2 cellular contexts compared by ENCODE assay signal in the genomic region with DNA sequence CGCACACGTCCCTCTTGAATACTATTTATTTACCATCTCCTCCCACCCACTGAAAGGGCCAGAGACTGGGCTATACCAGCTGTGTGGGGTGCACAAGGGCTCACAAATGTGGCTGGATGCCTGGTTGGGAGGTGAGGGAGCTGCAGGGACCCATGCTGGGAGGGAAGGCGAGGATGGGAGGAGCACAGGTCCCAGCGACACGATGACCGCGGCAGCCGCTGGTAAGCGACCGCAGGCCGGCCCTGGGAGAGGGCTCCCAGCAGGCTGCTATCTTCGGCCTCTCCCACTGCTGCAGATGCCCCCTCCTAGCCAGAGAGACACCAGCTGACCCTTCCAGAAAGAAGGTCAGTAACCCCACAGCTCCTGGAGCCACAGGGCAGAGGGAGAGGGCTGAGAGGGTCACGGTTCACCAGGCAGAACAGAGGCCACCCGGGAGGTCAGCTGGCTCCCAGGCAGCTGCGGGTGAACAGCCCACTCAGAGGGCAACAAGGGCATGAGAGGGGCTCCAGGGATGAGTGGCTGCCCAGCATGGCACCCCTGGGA.
TF ChIP-seq lines count a peak whose summit lies in the region.

No MANE protein-coding gene starts in this region.

TF ChIP-seq in liver, 16 proteins besides CTCF, POLR2A, EP300 and RAD21 (continued from another document):
- TF ChIP-seq, protein P1, sequence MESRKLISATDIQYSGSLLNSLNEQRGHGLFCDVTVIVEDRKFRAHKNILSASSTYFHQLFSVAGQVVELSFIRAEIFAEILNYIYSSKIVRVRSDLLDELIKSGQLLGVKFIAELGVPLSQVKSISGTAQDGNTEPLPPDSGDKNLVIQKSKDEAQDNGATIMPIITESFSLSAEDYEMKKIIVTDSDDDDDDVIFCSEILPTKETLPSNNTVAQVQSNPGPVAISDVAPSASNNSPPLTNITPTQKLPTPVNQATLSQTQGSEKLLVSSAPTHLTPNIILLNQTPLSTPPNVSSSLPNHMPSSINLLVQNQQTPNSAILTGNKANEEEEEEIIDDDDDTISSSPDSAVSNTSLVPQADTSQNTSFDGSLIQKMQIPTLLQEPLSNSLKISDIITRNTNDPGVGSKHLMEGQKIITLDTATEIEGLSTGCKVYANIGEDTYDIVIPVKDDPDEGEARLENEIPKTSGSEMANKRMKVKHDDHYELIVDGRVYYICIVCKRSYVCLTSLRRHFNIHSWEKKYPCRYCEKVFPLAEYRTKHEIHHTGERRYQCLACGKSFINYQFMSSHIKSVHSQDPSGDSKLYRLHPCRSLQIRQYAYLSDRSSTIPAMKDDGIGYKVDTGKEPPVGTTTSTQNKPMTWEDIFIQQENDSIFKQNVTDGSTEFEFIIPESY (IDR thresholded peaks at IDR 0.05): no peak
- TF ChIP-seq RXRA (IDR thresholded peaks at IDR 0.05) (peak; percentile 83 to 87), HNF4A (conservative IDR thresholded peaks at IDR 0.05) (peak; percentile 67 to 79)
TF ChIP-seq in liver: peak in this region for 3.

TF ChIP-seq in HepG2, 621 proteins besides CTCF, POLR2A, EP300 and RAD21:
- TF ChIP-seq, protein P2, sequence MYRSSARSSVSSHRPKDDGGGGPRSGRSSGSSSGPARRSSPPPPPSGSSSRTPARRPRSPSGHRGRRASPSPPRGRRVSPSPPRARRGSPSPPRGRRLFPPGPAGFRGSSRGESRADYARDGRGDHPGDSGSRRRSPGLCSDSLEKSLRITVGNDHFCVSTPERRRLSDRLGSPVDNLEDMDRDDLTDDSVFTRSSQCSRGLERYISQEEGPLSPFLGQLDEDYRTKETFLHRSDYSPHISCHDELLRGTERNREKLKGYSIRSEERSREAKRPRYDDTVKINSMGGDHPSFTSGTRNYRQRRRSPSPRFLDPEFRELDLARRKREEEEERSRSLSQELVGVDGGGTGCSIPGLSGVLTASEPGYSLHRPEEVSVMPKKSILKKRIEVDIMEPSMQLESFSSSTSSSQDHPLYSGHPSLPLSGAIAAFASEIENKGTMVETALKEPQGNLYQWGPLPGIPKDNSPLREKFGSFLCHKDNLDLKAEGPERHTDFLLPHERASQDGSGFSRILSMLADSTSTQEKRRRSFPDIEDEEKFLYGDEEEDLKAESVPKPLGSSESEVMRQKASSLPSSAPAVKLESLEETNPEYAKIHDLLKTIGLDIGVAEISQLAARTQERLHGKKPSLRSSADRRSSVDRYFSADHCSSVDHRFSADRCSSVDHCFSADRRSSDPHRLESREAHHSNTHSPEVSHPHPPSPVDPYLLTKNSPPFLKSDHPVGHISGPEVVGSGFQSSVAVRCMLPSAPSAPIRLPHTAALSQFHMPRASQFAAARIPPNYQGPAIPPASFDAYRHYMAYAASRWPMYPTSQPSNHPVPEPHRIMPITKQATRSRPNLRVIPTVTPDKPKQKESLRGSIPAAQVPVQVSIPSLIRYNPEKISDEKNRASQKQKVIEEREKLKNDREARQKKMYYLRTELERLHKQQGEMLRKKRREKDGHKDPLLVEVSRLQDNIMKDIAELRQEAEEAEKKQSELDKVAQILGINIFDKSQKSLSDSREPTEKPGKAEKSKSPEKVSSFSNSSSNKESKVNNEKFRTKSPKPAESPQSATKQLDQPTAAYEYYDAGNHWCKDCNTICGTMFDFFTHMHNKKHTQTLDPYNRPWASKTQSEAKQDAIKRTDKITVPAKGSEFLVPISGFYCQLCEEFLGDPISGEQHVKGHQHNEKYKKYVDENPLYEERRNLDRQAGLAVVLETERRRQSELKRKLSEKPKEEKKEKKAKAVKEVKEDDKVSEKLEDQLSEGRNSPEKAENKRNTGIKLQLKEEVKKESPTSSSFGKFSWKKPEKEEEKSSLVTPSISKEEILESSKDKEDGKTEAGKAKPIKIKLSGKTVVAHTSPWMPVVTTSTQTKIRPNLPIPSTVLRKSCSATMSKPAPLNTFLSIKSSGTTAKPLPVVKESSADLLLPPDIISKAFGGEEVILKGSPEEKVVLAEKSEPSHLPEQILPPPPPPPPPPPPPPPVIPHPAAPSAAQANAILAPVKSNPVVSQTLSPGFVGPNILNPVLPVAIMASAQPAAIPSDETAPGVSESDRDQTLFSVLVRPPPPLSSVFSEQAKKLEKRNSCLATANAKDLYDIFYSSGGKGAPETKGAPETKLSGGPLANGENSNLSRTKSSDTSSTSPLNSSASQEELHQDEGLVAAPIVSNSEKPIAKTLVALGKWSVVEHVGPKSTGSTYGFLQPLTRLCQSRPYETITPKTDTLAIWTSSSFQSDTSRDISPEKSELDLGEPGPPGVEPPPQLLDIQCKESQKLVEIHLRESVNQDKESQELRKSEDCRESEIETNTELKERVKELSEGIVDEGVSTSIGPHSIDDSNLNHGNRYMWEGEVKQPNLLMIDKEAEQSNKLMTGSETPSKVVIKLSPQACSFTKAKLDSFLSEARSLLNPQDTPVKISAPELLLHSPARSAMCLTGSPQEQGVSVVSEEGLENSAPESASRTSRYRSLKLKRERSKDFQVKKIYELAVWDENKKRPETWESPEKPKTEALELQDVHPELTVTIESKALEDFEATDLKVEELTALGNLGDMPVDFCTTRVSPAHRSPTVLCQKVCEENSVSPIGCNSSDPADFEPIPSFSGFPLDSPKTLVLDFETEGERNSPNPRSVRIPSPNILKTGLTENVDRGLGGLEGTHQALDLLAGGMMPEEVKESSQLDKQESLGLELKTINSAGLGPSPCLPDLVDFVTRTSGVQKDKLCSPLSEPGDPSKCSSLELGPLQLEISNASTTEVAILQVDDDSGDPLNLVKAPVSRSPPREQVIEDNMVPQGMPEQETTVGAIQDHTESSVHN (CRISPR knock-in tag; IDR thresholded peaks at IDR 0.05): no peak
TF ChIP-seq in HepG2: peak in this region for 0.
